ENCODE assay signal across 22 cellular contexts in the genomic region with DNA sequence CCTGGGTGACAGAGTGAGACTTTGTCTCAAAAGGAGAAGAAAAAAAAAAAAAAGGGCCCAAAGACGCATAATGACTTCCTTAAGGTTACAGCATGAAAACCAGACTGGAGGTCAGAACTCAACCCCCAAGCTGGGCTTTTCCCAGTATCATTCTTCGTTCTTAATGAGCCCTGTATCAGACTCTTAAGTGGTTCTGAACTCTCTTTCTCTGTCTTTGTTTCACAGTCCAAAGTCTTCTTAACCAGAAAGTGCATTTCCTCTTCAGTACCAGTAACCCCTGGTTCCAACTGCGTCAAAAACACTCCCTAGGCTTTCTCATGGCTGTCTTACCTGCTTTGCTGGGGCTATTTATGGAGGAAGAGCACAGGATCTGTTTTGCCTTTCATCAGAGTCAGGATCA.
"Had no signal": no experiment of that assay in that cellular context is flagged by ENCODE, and none has a peak within 500 bp of the region (broad histone marks: within the 10 kb centered on the region; RNA-seq: fewer than 3 reads in every experiment).

No MANE protein-coding gene starts in this region.

- H3K27ac ChIP-seq: prostate gland, skin epidermis, upper lobe of left lung had no signal

- H3K9me3 ChIP-seq: prostate gland, stomach, upper lobe of left lung had no signal

- H3K36me3 Mint-ChIP-seq: activated CD4-positive, alpha-beta memory T cell treated with anti-CD3 and anti-CD28 coated beads for 36 hours; brain; WTC11 had no signal

- FAIRE-seq: endometrium, keratinocyte, TTC549 had no signal

- H3K4me3 Mint-ChIP-seq: activated CD4-positive, alpha-beta memory T cell treated with anti-CD3 and anti-CD28 coated beads for 36 hours; activated CD4-positive, alpha-beta T cell treated with anti-CD3 and anti-CD28 coated beads for 36 hours; activated naive CD4-positive, alpha-beta T cell treated with anti-CD3 and anti-CD28 coated beads for 36 hours; activated T-cell treated with anti-CD3 and anti-CD28 coated beads, Interleukin-2, amount 50 U/mL, for 24 hours; brain; nephron progenitor cell; T-helper 2 cell treated with Interferon-gamma antibody and Interleukin-4, amounts not matched to agents 5 μg/mL and 100 μg/mL, for 36 hours; WTC11 had no signal

- H3K4me1 ChIP-seq: prostate gland, upper lobe of left lung had no signal

- H3K9me3 Mint-ChIP-seq: activated CD4-positive, alpha-beta memory T cell treated with anti-CD3 and anti-CD28 coated beads for 36 hours; activated naive CD4-positive, alpha-beta T cell treated with anti-CD3 and anti-CD28 coated beads for 36 hours; activated T-cell treated with anti-CD3 and anti-CD28 coated beads, Interleukin-2, amount 50 U/mL, for 24 hours; activated T-helper 2 cell treated with anti-CD3 and anti-CD28 coated beads, Interferon-gamma antibody, Interleukin-2, Interleukin-4, amounts not matched to agents 10 μg/mL and 5 μg/mL and 100 μg/mL, durations not matched to agents 14 hours and 24 hours and 36 hours; nephron progenitor cell; T-helper 2 cell treated with Interferon-gamma antibody and Interleukin-4, amounts not matched to agents 5 μg/mL and 100 μg/mL, for 36 hours; WTC11 had no signal

- H3K4me3 ChIP-seq: prostate gland, skin epidermis, stomach, upper lobe of left lung had no signal

- H3K27ac Mint-ChIP-seq: activated CD4-positive, alpha-beta memory T cell treated with anti-CD3 and anti-CD28 coated beads for 36 hours; activated CD4-positive, alpha-beta T cell treated with anti-CD3 and anti-CD28 coated beads for 36 hours; activated naive CD4-positive, alpha-beta T cell treated with anti-CD3 and anti-CD28 coated beads for 36 hours; activated T-cell treated with anti-CD3 and anti-CD28 coated beads, Interleukin-2, amount 50 U/mL, for 24 hours; activated T-helper 2 cell treated with anti-CD3 and anti-CD28 coated beads, Interferon-gamma antibody, Interleukin-2, Interleukin-4, amounts not matched to agents 10 μg/mL and 5 μg/mL and 100 μg/mL, durations not matched to agents 14 hours and 24 hours and 36 hours; nephron progenitor cell; T-helper 2 cell treated with Interferon-gamma antibody and Interleukin-4, amounts not matched to agents 5 μg/mL and 100 μg/mL, for 36 hours; WTC11 had no signal

- H3K36me3 ChIP-seq: prostate gland, stomach, upper lobe of left lung had no signal

- H3K4me1 Mint-ChIP-seq: activated CD4-positive, alpha-beta T cell treated with anti-CD3 and anti-CD28 coated beads for 36 hours; WTC11 had no signal

- H3K27me3 ChIP-seq: stomach, upper lobe of left lung had no signal

- ATAC-seq: activated CD4-positive, alpha-beta T cell treated with anti-CD3 and anti-CD28 coated beads for 36 hours; WTC11 had no signal

- DNase-seq: activated CD4-positive, alpha-beta memory T cell treated with anti-CD3 and anti-CD28 coated beads for 36 hours; activated CD4-positive, alpha-beta T cell treated with anti-CD3 and anti-CD28 coated beads for 36 hours; activated naive CD4-positive, alpha-beta T cell treated with anti-CD3 and anti-CD28 coated beads for 36 hours; activated T-cell treated with anti-CD3 and anti-CD28 coated beads, Interleukin-2, amount 50 U/mL, for 24 hours; anterior cingulate cortex; caudate nucleus; foreskin melanocyte; midbrain; stimulated activated CD4-positive, alpha-beta T cell treated with anti-CD3 and anti-CD28 coated beads, Interleukin-15, amount 100 ng/mL, for 24 hours; stimulated activated CD4-positive, alpha-beta T cell treated with anti-CD3 and anti-CD28 coated beads, Interleukin-4, amount 100 ng/mL, for 1 hour; upper lobe of left lung had no signal
